Comparison of ENCODE assay signal across 11 cellular contexts in the genomic region with DNA sequence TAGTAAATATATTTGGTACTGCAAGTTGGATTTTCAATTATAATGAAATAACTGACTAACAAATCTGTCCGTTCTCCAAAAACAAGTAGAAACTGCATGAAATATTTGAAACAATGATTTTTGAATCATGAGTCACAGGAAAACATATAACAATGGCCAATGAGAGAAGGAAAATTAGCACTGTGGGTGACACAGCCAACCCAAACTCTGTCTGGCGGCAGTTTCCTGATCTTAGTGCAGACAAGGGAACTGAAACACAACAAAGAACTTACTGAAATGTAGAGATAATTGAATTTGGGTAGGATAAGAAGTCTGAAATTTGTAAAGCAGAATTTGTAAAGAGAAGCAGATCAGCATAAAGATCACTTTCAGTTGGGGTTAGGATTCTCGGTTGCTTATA.
DNase-seq lines count a peak whose midpoint lies in the region; TF ChIP-seq lines count a peak whose summit lies in the region.
"Had no signal": no experiment of that assay in that cellular context is flagged by ENCODE, and none has a peak within 500 bp of the region (broad histone marks: within the 10 kb centered on the region; RNA-seq: fewer than 3 reads in every experiment).

No MANE protein-coding gene starts in this region.

- intact Hi-C loops in transverse colon (cut with DNase I; ENCODE audit: low total_unique reads) = no loop called here

- H3K9me3 ChIP-seq in transverse colon = no peaks in the 10 kb centered on the region
- H3K9me3 ChIP-seq: pancreas, upper lobe of left lung had no signal

- no peak overlapping the region for H3K27ac ChIP-seq in transverse colon
- H3K27ac ChIP-seq: pancreas, upper lobe of left lung had no signal

- H3K4me1 ChIP-seq in transverse colon = no peaks in the 10 kb centered on the region
- H3K4me1 ChIP-seq: pancreas, upper lobe of left lung had no signal

- TF ChIP-seq POLR2A in transverse colon (IDR thresholded peaks at IDR 0.05) = no peak

- no peaks in the 10 kb centered on the region for H3K27me3 ChIP-seq in transverse colon
- H3K27me3 ChIP-seq: pancreas, upper lobe of left lung had no signal

- no peak for TF ChIP-seq CTCF in AG09309 (IDR thresholded peaks at IDR 0.05; ENCODE audit: control insufficient read depth, insufficient read depth, low read depth, low read length, missing control alignments)
- TF ChIP-seq CTCF in astrocyte of the cerebellum (IDR thresholded peaks at IDR 0.05; ENCODE audit: low read depth, low read length, missing control alignments) = no peak
- no peak for TF ChIP-seq CTCF in transverse colon (IDR thresholded peaks at IDR 0.05)

- TF ChIP-seq EP300 in transverse colon (IDR thresholded peaks at IDR 0.05; ENCODE audit: low read depth) = no peak

- no peak overlapping the region for H3K4me3 ChIP-seq in AG09309 (ENCODE audit: control insufficient read depth, low read depth, low read length)
- no peak overlapping the region for H3K4me3 ChIP-seq in astrocyte of the cerebellum (ENCODE audit: low read depth, low read length)
- H3K4me3 ChIP-seq in transverse colon = no peak overlapping the region
- H3K4me3 ChIP-seq: pancreas, upper lobe of left lung had no signal

- DNase-seq in AG09309 (ENCODE audit: low read depth) (peak; percentile 24), LHCN-M2 (ENCODE audit: low read depth) (peak; percentile 71), astrocyte of the cerebellum (ENCODE audit: low read depth) (peak; percentile 46), hepatic stellate cell (ENCODE audit: low spot score) (peak; percentile 7), NCI-H1048 (lab: John Stamatoyannopoulos, UW) (no peak), transverse colon (no peak)
- DNase-seq in NK-92 treated with Interleukin-12 subunit alpha and Interleukin-12 subunit beta, amount 100 ng/mL, for 24 hours (lab: John Stamatoyannopoulos, UW) = no peak
- DNase-seq in activated naive CD4-positive, alpha-beta T cell treated with Interleukin-2 at 50 U/mL for 16 hours = no peak
- DNase-seq: activated CD4-positive, alpha-beta T cell treated with anti-CD3 and anti-CD28 coated beads, Interleukin-2, amount 50 U/mL, for 1 hour; pancreas; upper lobe of left lung had no signal

- 48 to 67% methylated on average over 3 of the region's 3 CpGs for whole genome bisulfite sequencing in transverse colon (ENCODE audit: low coverage in 1 of 2), 2 donors

- no peaks in the 10 kb centered on the region for H3K36me3 ChIP-seq in transverse colon
- H3K36me3 ChIP-seq: pancreas, upper lobe of left lung had no signal

- in situ Hi-C loops in astrocyte of the cerebellum (cut with HindIII; ENCODE audit: low sequenced_read_pairs) = no loop called here
- in situ Hi-C loops in transverse colon (cut with MboI; ENCODE audit: low pct_ligation_motif_present in 1 of 4, low pct_unique_long_range_greater_than_20kb in 1 of 4, low sequenced_read_pairs in 3 of 4) = no loop called here

Comparison
In these comparisons a context has a peak if more than half of its experiments do, and no peak if none do; other contexts are left out.
1. DNase-seq: peak in AG09309 (single experiment), LHCN-M2 (single experiment), astrocyte of the cerebellum (single experiment) and hepatic stellate cell (single experiment); none in NCI-H1048 (single experiment), NK-92 treated with Interleukin-12 subunit alpha and Interleukin-12 subunit beta, amount 100 ng/mL, for 24 hours (single experiment), transverse colon (single experiment) and activated naive CD4-positive, alpha-beta T cell treated with Interleukin-2 at 50 U/mL for 16 hours (single experiment).